In genomic region chr3:52670621-52671521, GRCh38 we compare ENCODE assay signal across 8 cellular contexts. TPM values are rescaled to one million over a fixed set of nuclear protein-coding genes. Genes with fewer than 3 reads are reported as not detected.
DNase-seq lines count a peak whose midpoint lies in the region; ATAC-seq and TF ChIP-seq lines count a peak whose summit lies in the region.

No MANE protein-coding gene starts in this region.

- TF ChIP-seq CTCF in WI38 (IDR thresholded peaks at IDR 0.05; ENCODE audit: low read depth, low read length) (no peak), fibroblast of mammary gland (conservative IDR thresholded peaks at IDR 0.05; ENCODE audit: control insufficient read depth, insufficient read depth, low read depth, low read length) (no peak)

- no peaks in the 10 kb centered on the region for H3K9me3 ChIP-seq in skeletal muscle satellite cell (replicated peaks; ENCODE audit: low read length)

- peaks cover 26% of the 10 kb centered on the region for H3K36me3 ChIP-seq in skeletal muscle satellite cell (ENCODE audit: insufficient read depth, low read length)

- H3K4me2 ChIP-seq in skeletal muscle satellite cell (ENCODE audit: low read length), result peak overlapping the region; percentile 75

- H3K27me3 ChIP-seq in skeletal muscle satellite cell (ENCODE audit: control insufficient read depth, insufficient read depth, low read length), result no peaks in the 10 kb centered on the region

- DNase-seq in AG20443 (ENCODE audit: low spot score) (peak; percentile 84), fibroblast of mammary gland (ENCODE audit: low read depth) (peak; percentile 100), NCI-H2107 treated with DMSO at 0.1 percent for 48 hours (lab: John Stamatoyannopoulos, UW; ENCODE audit: unreplicated experiment) (no peak), NCI-H128 (lab: John Stamatoyannopoulos, UW; ENCODE audit: unreplicated experiment) (no peak)

- H3K9ac ChIP-seq in skeletal muscle satellite cell (ENCODE audit: low read depth, low read length), result peak overlapping the region; percentile 77

- H3K4me1 ChIP-seq in skeletal muscle satellite cell (ENCODE audit: control insufficient read depth, insufficient read depth, low read length), result peaks cover 30% of the 10 kb centered on the region

- H3K4me3 ChIP-seq in WI38 (ENCODE audit: low read depth, low read length), result peak overlapping the region; percentile 33
- H3K4me3 ChIP-seq in fibroblast of mammary gland (ENCODE audit: control insufficient read depth, low read depth, low read length), result no peak overlapping the region
- H3K4me3 ChIP-seq in skeletal muscle satellite cell (ENCODE audit: low read length), result peak overlapping the region; percentile 42

- peak; percentile 73 for ATAC-seq in GM19397 (IDR thresholded peaks at IDR 0.05; ENCODE audit: unreplicated experiment)
- ATAC-seq in HG03521 (IDR thresholded peaks at IDR 0.05; ENCODE audit: unreplicated experiment), result peak; percentile 71

RNA-seq across cellular contexts. Expression of gene PBRM1, which starts 14.8 kb away (rescaled TPM):
- 45.9 and 48.5 TPM in 2 replicates for total RNA-seq in skeletal muscle satellite cell (2012; rRNA removed)

RNA-seq across cellular contexts. Expression of gene GNL3, which starts 15.0 kb away (rescaled TPM):
- 188 and 213 TPM in 2 replicates for total RNA-seq in skeletal muscle satellite cell (2012; rRNA removed)

RNA-seq across cellular contexts. Expression of gene GLT8D1, which starts 34.7 kb away (rescaled TPM):
- 77.3 and 87.8 TPM in 2 replicates for total RNA-seq in skeletal muscle satellite cell (2012; rRNA removed)

RNA-seq across cellular contexts. Expression of gene SPCS1, which starts 35.0 kb away (rescaled TPM):
- 101 and 140 TPM in 2 replicates for total RNA-seq in skeletal muscle satellite cell (2012; rRNA removed)

Comparison
In these comparisons a context has a peak if more than half of its experiments do, and no peak if none do; other contexts are left out.
1. DNase-seq: peak in AG20443 (single experiment) and fibroblast of mammary gland (single experiment); none in NCI-H2107 treated with DMSO at 0.1 percent for 48 hours (single experiment) and NCI-H128 (single experiment).